In genomic region chr1:89897347-89898133, GRCh38 we compare ENCODE assay signal across 28 cellular contexts.
"Had no signal": no experiment of that assay in that cellular context is flagged by ENCODE, and none has a peak within 500 bp of the region (broad histone marks: within the 10 kb centered on the region; RNA-seq: fewer than 3 reads in every experiment).

No MANE protein-coding gene starts in this region.

- FAIRE-seq: colon, frontal cortex, pancreas had no signal

- DNase-seq: activated B cell treated with CpG ODN at 0.5 μM for 24 hours; activated CD4-positive, alpha-beta T cell treated with anti-CD3 and anti-CD28 coated beads for 36 hours; activated CD8-positive, alpha-beta memory T cell treated with anti-CD3 and anti-CD28 coated beads, Interleukin-2, amount 10 ng/mL, durations not matched to agents 7 days and 5 days; activated CD8-positive, alpha-beta T cell treated with anti-CD3 and anti-CD28 coated beads, Interleukin-2, amount 10 ng/mL, durations not matched to agents 7 days and 5 days; activated T-cell treated with anti-CD3 and anti-CD28 coated beads, Interleukin-2, amount 50 U/mL, for 48 hours; adrenal gland; aorta; body of pancreas; effector CD4-positive, alpha-beta T cell; left ventricle myocardium superior; midbrain; naive thymus-derived CD4-positive, alpha-beta T cell; nucleus accumbens; pancreas; retina; stimulated activated CD4-positive, alpha-beta T cell treated with anti-CD3 and anti-CD28 coated beads, Interleukin-15, amount 100 ng/mL, for 24 hours; stimulated activated CD4-positive, alpha-beta T cell treated with anti-CD3 and anti-CD28 coated beads, Interleukin-2, amount 100 ng/mL, for 24 hours; stimulated activated naive CD4-positive, alpha-beta T cell; T-helper 2 cell had no signal

- ATAC-seq: activated CD4-positive, alpha-beta T cell treated with anti-CD3 and anti-CD28 coated beads for 36 hours; activated CD8-positive, alpha-beta memory T cell treated with anti-CD3 and anti-CD28 coated beads, Interleukin-2, amount 10 ng/mL, durations not matched to agents 7 days and 5 days; activated CD8-positive, alpha-beta T cell treated with anti-CD3 and anti-CD28 coated beads, Interleukin-2, amount 10 ng/mL, durations not matched to agents 7 days and 5 days; activated naive CD4-positive, alpha-beta T cell treated with anti-CD3 and anti-CD28 coated beads, Interleukin-2, amount 50 U/mL, for 72 hours; body of pancreas; left ventricle myocardium superior; naive thymus-derived CD4-positive, alpha-beta T cell; pancreas had no signal

- H3K27ac ChIP-seq: adrenal gland, body of pancreas, pancreas, prostate gland, suprapubic skin, tibial nerve had no signal

- H3K27ac Mint-ChIP-seq: activated B cell treated with CpG ODN at 0.5 μM for 24 hours; activated CD4-positive, alpha-beta T cell treated with anti-CD3 and anti-CD28 coated beads for 36 hours; activated CD8-positive, alpha-beta memory T cell treated with anti-CD3 and anti-CD28 coated beads, Interleukin-2, amount 10 ng/mL, durations not matched to agents 7 days and 5 days; activated CD8-positive, alpha-beta T cell treated with anti-CD3 and anti-CD28 coated beads, Interleukin-2, amount 10 ng/mL, durations not matched to agents 7 days and 5 days; activated T-helper 2 cell treated with anti-CD3 and anti-CD28 coated beads, Interferon-gamma antibody, Interleukin-2, Interleukin-4, amounts not matched to agents 10 μg/mL and 5 μg/mL and 100 μg/mL, durations not matched to agents 14 hours and 24 hours and 36 hours had no signal

- H3K9me3 ChIP-seq: adrenal gland, body of pancreas, pancreas, prostate gland, suprapubic skin, tibial nerve had no signal

- H3K36me3 Mint-ChIP-seq: activated CD8-positive, alpha-beta memory T cell treated with anti-CD3 and anti-CD28 coated beads, Interleukin-2, amount 10 ng/mL, durations not matched to agents 7 days and 5 days; activated naive CD4-positive, alpha-beta T cell treated with anti-CD3 and anti-CD28 coated beads, Interleukin-2, amount 50 U/mL, for 72 hours had no signal

- H3K36me3 ChIP-seq: adrenal gland, pancreas, prostate gland, suprapubic skin, tibial nerve had no signal

- H3K4me1 ChIP-seq: body of pancreas, pancreas, prostate gland, suprapubic skin had no signal

- H3K27me3 ChIP-seq: adrenal gland, body of pancreas, pancreas, suprapubic skin, tibial nerve had no signal

- H3K4me1 Mint-ChIP-seq: activated CD8-positive, alpha-beta memory T cell treated with anti-CD3 and anti-CD28 coated beads, Interleukin-2, amount 10 ng/mL, durations not matched to agents 7 days and 5 days had no signal

- H3K4me3 ChIP-seq: adrenal gland, body of pancreas, pancreas, prostate gland, smooth muscle cell, suprapubic skin, tibial nerve had no signal

- H3K4me2 ChIP-seq: smooth muscle cell had no signal

- H3K27me3 Mint-ChIP-seq: activated B cell treated with CpG ODN at 0.5 μM for 24 hours; activated CD4-positive, alpha-beta T cell treated with anti-CD3 and anti-CD28 coated beads for 36 hours; activated CD8-positive, alpha-beta memory T cell treated with anti-CD3 and anti-CD28 coated beads, Interleukin-2, amount 10 ng/mL, durations not matched to agents 7 days and 5 days; naive thymus-derived CD4-positive, alpha-beta T cell had no signal

- H3K4me3 Mint-ChIP-seq: activated B cell treated with CpG ODN at 0.5 μM for 24 hours; activated CD4-positive, alpha-beta T cell treated with anti-CD3 and anti-CD28 coated beads for 36 hours; activated CD8-positive, alpha-beta memory T cell treated with anti-CD3 and anti-CD28 coated beads, Interleukin-2, amount 10 ng/mL, durations not matched to agents 7 days and 5 days; activated CD8-positive, alpha-beta T cell treated with anti-CD3 and anti-CD28 coated beads, Interleukin-2, amount 10 ng/mL, durations not matched to agents 7 days and 5 days; naive thymus-derived CD4-positive, alpha-beta T cell; neural crest cell had no signal

- H3K9me3 Mint-ChIP-seq: activated B cell treated with CpG ODN at 0.5 μM for 24 hours; activated naive CD4-positive, alpha-beta T cell treated with anti-CD3 and anti-CD28 coated beads, Interleukin-2, amount 50 U/mL, for 72 hours; activated T-helper 2 cell treated with anti-CD3 and anti-CD28 coated beads, Interferon-gamma antibody, Interleukin-2, Interleukin-4, amounts not matched to agents 10 μg/mL and 5 μg/mL and 100 μg/mL, durations not matched to agents 14 hours and 24 hours and 36 hours; naive thymus-derived CD4-positive, alpha-beta T cell; neural crest cell had no signal
